Comparison of ENCODE assay signal across 8 cellular contexts in genomic region chr2:161117506-161117905, GRCh38.
"Had no signal": no experiment of that assay in that cellular context is flagged by ENCODE, and none has a peak within 500 bp of the region (broad histone marks: within the 10 kb centered on the region; RNA-seq: fewer than 3 reads in every experiment).

No MANE protein-coding gene starts in this region.

- H3K9ac ChIP-seq: GM23248 had no signal

- H3K4me1 ChIP-seq: HAP-1 had no signal

- H3K36me3 ChIP-seq: HAP-1 had no signal

- H3K27ac ChIP-seq: GM23248 had no signal

- H2AFZ ChIP-seq: GM23248 had no signal

- FAIRE-seq: HTR-8/SVneo, K562 had no signal

- H3K9me3 ChIP-seq: HAP-1 had no signal

- H3K4me3 ChIP-seq: GM23248, HAP-1, K562 had no signal

- DNase-seq: GM23248, GOT3, H7, IMR-90, KG1 had no signal

- ATAC-seq: K562 had no signal
